In genomic region chr6:32092760-32093497, GRCh38 we compare ENCODE assay signal across 12 cellular contexts. TPM values are rescaled to one million over a fixed set of nuclear protein-coding genes. Genes with fewer than 3 reads are reported as not detected.
DNase-seq lines count a peak whose midpoint lies in the region; ATAC-seq lines count a peak whose summit lies in the region.
"Had no signal": no experiment of that assay in that cellular context is flagged by ENCODE, and none has a peak within 500 bp of the region (broad histone marks: within the 10 kb centered on the region; RNA-seq: fewer than 3 reads in every experiment).

No MANE protein-coding gene starts in this region.

- no peak overlapping the region for H3K4ac ChIP-seq in trophoblast cell (ENCODE audit: low read depth, low read length)

- peaks cover 1% of the 10 kb centered on the region for H3K79me1 ChIP-seq in trophoblast cell (ENCODE audit: low read length)

- ATAC-seq in HG03460 (IDR thresholded peaks at IDR 0.05; ENCODE audit: unreplicated experiment) (no peak), GM21515 (IDR thresholded peaks at IDR 0.05; ENCODE audit: unreplicated experiment) (no peak), GM19463 (IDR thresholded peaks at IDR 0.05; ENCODE audit: unreplicated experiment) (no peak)

- H3K4me2 ChIP-seq in trophoblast cell (ENCODE audit: low read length) = no peak overlapping the region

- H3K4me3 ChIP-seq in trophoblast cell (ENCODE audit: low read depth, low read length) = no peak overlapping the region

- H3K9ac ChIP-seq in trophoblast cell (ENCODE audit: low read length) = peak overlapping the region; percentile 34

- no peak overlapping the region for H2BK5ac ChIP-seq in trophoblast cell (ENCODE audit: low read depth, low read length, poor library complexity)

- H4K91ac ChIP-seq in trophoblast cell (ENCODE audit: low read depth, low read length) = no peak overlapping the region

- no peak overlapping the region for H2BK120ac ChIP-seq in trophoblast cell (ENCODE audit: insufficient read depth, low read length, poor library complexity)

- H4K12ac ChIP-seq in trophoblast cell (ENCODE audit: low read depth, low read length) = no peak overlapping the region

- no peaks in the 10 kb centered on the region for H3K36me3 ChIP-seq in trophoblast cell (ENCODE audit: control insufficient read depth in 1 of 2, insufficient read depth in 2 of 2, low read length in 2 of 2)

- H3K79me2 ChIP-seq in trophoblast cell (ENCODE audit: control insufficient read depth, insufficient read depth, low read length, poor library complexity) = no peaks in the 10 kb centered on the region

- peak; percentile 71 for DNase-seq in AG08396 (ENCODE audit: low spot score)
- DNase-seq in NCI-H446 (lab: John Stamatoyannopoulos, UW) = peak; percentile 73
- peak; percentile 87 for DNase-seq in fibroblast of peridontal ligament (ENCODE audit: extremely low read depth)
- DNase-seq in trophoblast cell = no peak
- no peak for DNase-seq in dermis blood vessel endothelial cell
- DNase-seq: activated CD4-positive, alpha-beta T cell treated with anti-CD3 and anti-CD28 coated beads, Interleukin-2, amount 50 U/mL, for 1 hour; NCI-H1092 treated with DMSO at 0.1 percent for 48 hours; occipital lobe; RPMI8226 had no signal

- no peak overlapping the region for H4K8ac ChIP-seq in trophoblast cell (ENCODE audit: low read depth, low read length)

- no peaks in the 10 kb centered on the region for H3K27me3 ChIP-seq in trophoblast cell (ENCODE audit: insufficient read depth, low read length)

- H2AFZ ChIP-seq in trophoblast cell (ENCODE audit: insufficient read depth, low read length, poor library complexity) = no peak overlapping the region

- no CpG with 5 or more reads among the region's 8 CpGs for WGBS in trophoblast cell (ENCODE audit: extremely low coverage, insufficient coverage, insufficient read length)

- no peak overlapping the region for H3K23ac ChIP-seq in trophoblast cell (ENCODE audit: low read length)

- H2BK12ac ChIP-seq in trophoblast cell (ENCODE audit: low read length) = no peak overlapping the region

- H3K14ac ChIP-seq in trophoblast cell (ENCODE audit: low read length) = no peak overlapping the region

- no peak overlapping the region for H3K18ac ChIP-seq in trophoblast cell (ENCODE audit: low read length)

- H3K9me3 ChIP-seq in trophoblast cell (ENCODE audit: insufficient read depth, low read depth, low read length) = peaks cover 2% of the 10 kb centered on the region

- H3K4me1 ChIP-seq in trophoblast cell (ENCODE audit: control insufficient read depth in 1 of 2, insufficient read depth in 2 of 2, low read length in 2 of 2) = peaks cover 0 to under 1% of the 10 kb centered on the region in 2 experiments

- no peak overlapping the region for H3K27ac ChIP-seq in trophoblast cell (ENCODE audit: low read depth, low read length)

- no peak overlapping the region for H2AK5ac ChIP-seq in trophoblast cell (ENCODE audit: low read length)

RNA-seq across cellular contexts. Expression of gene TNXB, which starts 16.2 kb away (rescaled TPM):
- 2.3 and 2.4 TPM in 2 replicates for polyA plus RNA-seq in trophoblast cell (2013)
- total RNA-seq in dermis blood vessel endothelial cell = 4.6 and 4.8 TPM in 2 replicates

RNA-seq across cellular contexts. Expression of gene ATF6B, which starts 35.1 kb away (rescaled TPM):
- 52.6 and 54.2 TPM in 2 replicates for polyA plus RNA-seq in trophoblast cell (2013)
- total RNA-seq in dermis blood vessel endothelial cell = 13.4 and 20.5 TPM in 2 replicates

RNA-seq across cellular contexts. Expression of gene FKBPL, which starts 37.2 kb away (rescaled TPM):
- polyA plus RNA-seq in trophoblast cell (2013) = 9.9 and 10.1 TPM in 2 replicates
- total RNA-seq in dermis blood vessel endothelial cell = 6.9 and 8.3 TPM in 2 replicates

RNA-seq across cellular contexts. Expression of gene CYP21A2, which starts 54.7 kb away (rescaled TPM):
- 0.18 TPM in 2 replicates for polyA plus RNA-seq in trophoblast cell (2013)
- 0.34 TPM in 1 of 2 replicates, not detected in the other for total RNA-seq in dermis blood vessel endothelial cell
- total RNA-seq: occipital lobe had no signal

RNA-seq across cellular contexts. Expression of gene PRRT1, which starts 58.8 kb away (rescaled TPM):
- 1.1 and 1.2 TPM in 2 replicates for polyA plus RNA-seq in trophoblast cell (2013)
- total RNA-seq in dermis blood vessel endothelial cell = 0.05 TPM in 1 of 2 replicates, not detected in the other

Comparison
In these comparisons a context has a peak if more than half of its experiments do, and no peak if none do; other contexts are left out.
1. DNase-seq: peak in AG08396 (single experiment), NCI-H446 (2 of 2) and fibroblast of peridontal ligament (single experiment); none in trophoblast cell (0 of 2) and dermis blood vessel endothelial cell (single experiment).